In genomic region chr4:94660614-94661013, GRCh38 we compare ENCODE assay signal across 25 cellular contexts.
"Had no signal": no experiment of that assay in that cellular context is flagged by ENCODE, and none has a peak within 500 bp of the region (broad histone marks: within the 10 kb centered on the region; RNA-seq: fewer than 3 reads in every experiment).

No MANE protein-coding gene starts in this region.

- H3K9ac ChIP-seq: neural progenitor cell had no signal

- H3K4me3 ChIP-seq: coronary artery, esophagus squamous epithelium, mucosa of descending colon, neural progenitor cell, prostate gland, skin epidermis, thyroid gland, vagina had no signal

- FAIRE-seq: endometrium, frontal cortex, keratinocyte had no signal

- H3K4me1 ChIP-seq: esophagus squamous epithelium, neural progenitor cell, prostate gland, thyroid gland, vagina had no signal

- H2AFZ ChIP-seq: neural progenitor cell had no signal

- H3K4me2 ChIP-seq: neural progenitor cell had no signal

- H3K27me3 ChIP-seq: esophagus squamous epithelium, neural progenitor cell, thyroid gland, vagina had no signal

- DNase-seq: effector memory CD8-positive, alpha-beta T cell; erythroblast; esophagus squamous epithelium; hypothalamus; immature natural killer cell; mesenchymal stem cell; mucosa of descending colon; naive B cell; right cardiac atrium; stimulated activated CD4-positive, alpha-beta T cell treated with anti-CD3 and anti-CD28 coated beads, Interleukin-15, amount 100 ng/mL, for 24 hours; stimulated activated CD4-positive, alpha-beta T cell treated with anti-CD3 and anti-CD28 coated beads, Interleukin-4, amount 100 ng/mL, for 1 hour; stimulated activated CD8-positive, alpha-beta memory T cell treated with anti-CD3 and anti-CD28 coated beads, Interleukin-4, amount 100 ng/mL, for 48 hours; stimulated activated naive CD4-positive, alpha-beta T cell; stimulated activated naive CD8-positive, alpha-beta T cell treated with anti-CD3 and anti-CD28 coated beads, Interleukin-15, amount 100 ng/mL, for 72 hours; thyroid gland; trophoblast cell had no signal

- H3K9me3 ChIP-seq: esophagus squamous epithelium, mucosa of descending colon, prostate gland, thyroid gland, vagina had no signal

- H3K36me3 ChIP-seq: prostate gland had no signal

- ATAC-seq: effector memory CD8-positive, alpha-beta T cell; mucosa of descending colon; natural killer cell treated with Interleukin-12 subunit alpha and Interleukin-12 subunit beta and Interleukin-15 and Interleukin-18, amount 100 ng/mL, for 72 hours; stimulated activated naive CD8-positive, alpha-beta T cell treated with anti-CD3 and anti-CD28 coated beads, Interleukin-15, amount 100 ng/mL, for 72 hours had no signal

- H3K27ac ChIP-seq: coronary artery, esophagus squamous epithelium, neural progenitor cell, skin epidermis, thyroid gland, vagina had no signal
